22 cellular contexts compared by ENCODE assay signal in the genomic region with DNA sequence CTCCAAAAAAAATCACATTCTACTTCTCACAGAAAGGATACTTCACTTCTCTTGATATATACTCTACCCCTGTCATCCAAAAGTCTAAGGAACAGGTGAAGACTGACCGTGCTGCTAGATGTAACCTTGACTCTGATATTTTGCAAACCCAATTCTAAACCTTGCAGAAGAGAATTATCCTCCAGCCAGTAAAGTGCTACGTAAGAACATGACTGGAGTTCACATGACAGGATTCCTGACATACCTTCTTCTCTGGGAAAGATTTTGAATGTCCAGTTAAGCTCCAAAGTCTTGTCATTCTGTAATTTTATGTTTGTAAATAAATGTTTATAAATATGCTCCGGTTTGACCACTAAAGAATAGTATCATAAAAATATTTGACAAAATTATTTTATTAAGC. TPM values are rescaled to one million over a fixed set of nuclear protein-coding genes. Genes with fewer than 3 reads are reported as not detected.
DNase-seq lines count a peak whose midpoint lies in the region; ATAC-seq, FAIRE-seq and TF ChIP-seq lines count a peak whose summit lies in the region.
"Had no signal": no experiment of that assay in that cellular context is flagged by ENCODE, and none has a peak within 500 bp of the region (broad histone marks: within the 10 kb centered on the region; RNA-seq: fewer than 3 reads in every experiment).

No MANE protein-coding gene starts in this region.

- ATAC-seq in right cardiac atrium (no peak), upper lobe of right lung (peak; percentile 56)
- ATAC-seq: activated CD8-positive, alpha-beta T cell treated with anti-CD3 and anti-CD28 coated beads for 36 hours; activated naive CD4-positive, alpha-beta T cell treated with anti-CD3 and anti-CD28 coated beads, Interleukin-2, amount 50 U/mL, for 72 hours; activated T-cell treated with anti-CD3 and anti-CD28 coated beads, Interleukin-2, amount 50 U/mL, for 4 hours; sciatic nerve; WTC11 had no signal

- WGBS in right cardiac atrium, result 52% methylated on average over 3 of the region's 3 CpGs

- H3K4me3 ChIP-seq in cardiac muscle cell, result no peak overlapping the region
- H3K4me3 ChIP-seq in right cardiac atrium (ENCODE audit: low read length), result no peak overlapping the region
- no peak overlapping the region for H3K4me3 ChIP-seq in endothelial cell of umbilical vein (replicated peaks in 1 of 3; ENCODE audit: insufficient read depth in 1 of 3, low read depth in 1 of 3, low read length in 3 of 3)
- no peak overlapping the region for H3K4me3 ChIP-seq in kidney epithelial cell (ENCODE audit: low read depth, low read length)
- no peak overlapping the region for H3K4me3 ChIP-seq in upper lobe of right lung
- no peak overlapping the region for H3K4me3 ChIP-seq in WERI-Rb-1 (ENCODE audit: low read depth, low read length)
- H3K4me3 ChIP-seq: dorsolateral prefrontal cortex, stomach had no signal

- TF ChIP-seq CTCF in cardiac muscle cell (IDR thresholded peaks at IDR 0.05; ENCODE audit: low read depth, low read length), result no peak
- no peak for TF ChIP-seq CTCF in endothelial cell of umbilical vein (IDR thresholded peaks at IDR 0.05; ENCODE audit: extremely low read depth in 1 of 2, insufficient read depth in 1 of 2, low read depth in 1 of 2, low read length in 2 of 2)
- TF ChIP-seq CTCF in kidney epithelial cell (IDR thresholded peaks at IDR 0.05; ENCODE audit: insufficient read depth, low read length, poor library complexity, severe bottlenecking), result no peak
- TF ChIP-seq CTCF in upper lobe of right lung (IDR thresholded peaks at IDR 0.05), result no peak
- no peak for TF ChIP-seq CTCF in WERI-Rb-1 (IDR thresholded peaks at IDR 0.05; ENCODE audit: low read depth, low read length)

- dilution Hi-C loops in endothelial cell of umbilical vein (cut with MboI; ENCODE audit: extremely low pct_ligation_motif_present, low sequenced_read_pairs), result no loop called here

- H2AFZ ChIP-seq in endothelial cell of umbilical vein (ENCODE audit: low read depth, low read length), result no peak overlapping the region

- no peaks in the 10 kb centered on the region for H3K36me3 ChIP-seq in cardiac muscle cell
- H3K36me3 ChIP-seq in endothelial cell of umbilical vein (ENCODE audit: control insufficient read depth in 2 of 2, extremely low read depth in 1 of 2, insufficient read depth in 2 of 2, low read length in 2 of 2), result no peaks in the 10 kb centered on the region
- H3K36me3 ChIP-seq in kidney epithelial cell (ENCODE audit: control insufficient read depth, insufficient read depth, low read length), result no peaks in the 10 kb centered on the region
- no peaks in the 10 kb centered on the region for H3K36me3 ChIP-seq in upper lobe of right lung
- H3K36me3 ChIP-seq in WERI-Rb-1, result no peaks in the 10 kb centered on the region

- H3K27ac ChIP-seq in cardiac muscle cell, result peak overlapping the region; percentile 52
- no peak overlapping the region for H3K27ac ChIP-seq in right cardiac atrium (ENCODE audit: low read length)
- H3K27ac ChIP-seq in endothelial cell of umbilical vein (ENCODE audit: insufficient read depth, low read depth, low read length), result no peak overlapping the region
- H3K27ac ChIP-seq in upper lobe of right lung, result peak overlapping the region; percentile 71
- H3K27ac ChIP-seq in WERI-Rb-1, result no peak overlapping the region
- H3K27ac ChIP-seq: dorsolateral prefrontal cortex, stomach had no signal

- no peak overlapping the region for H3K4me2 ChIP-seq in endothelial cell of umbilical vein (ENCODE audit: insufficient read depth, low read length)

- DNase-seq in cardiac muscle cell (ENCODE audit: low read depth in 1 of 2, low spot score in 1 of 2), result peak; percentile 29 to 43
- no peak for DNase-seq in right cardiac atrium
- no peak for DNase-seq in endothelial cell of umbilical vein (ENCODE audit: low read depth, low spot score)
- peak; percentile 7 for DNase-seq in kidney epithelial cell (ENCODE audit: low read depth)
- no peak for DNase-seq in upper lobe of right lung
- DNase-seq in WERI-Rb-1, result no peak
- no peak for DNase-seq in stimulated activated naive CD4-positive, alpha-beta T cell treated with Interleukin-2 at 50 U/mL for 16 hours (lab: John Stamatoyannopoulos, UW)
- DNase-seq in stimulated activated CD4-positive, alpha-beta T cell treated with anti-CD3 and anti-CD28 coated beads, Interleukin-1b, Interleukin-23, amount 100 ng/mL, for 48 hours, result no peak
- DNase-seq: activated CD8-positive, alpha-beta T cell treated with anti-CD3 and anti-CD28 coated beads for 36 hours; activated T-cell treated with anti-CD3 and anti-CD28 coated beads, Interleukin-2, amount 50 U/mL, for 4 hours; CD4-positive, alpha-beta T cell; DND-41; dorsolateral prefrontal cortex; NCI-H1417 treated with DMSO at 0.1 percent for 48 hours; NCI-H748 treated with DMSO at 0.1 percent for 48 hours; occipital lobe; stimulated activated CD4-positive, alpha-beta T cell treated with anti-CD3 and anti-CD28 coated beads, Interleukin-2, amount 100 ng/mL, for 24 hours; stomach; T-helper 2 cell had no signal

- peaks cover 5% of the 10 kb centered on the region for H3K4me1 ChIP-seq in cardiac muscle cell (ENCODE audit: low read depth)
- peaks cover 1% of the 10 kb centered on the region for H3K4me1 ChIP-seq in right cardiac atrium (ENCODE audit: control insufficient read depth, insufficient read depth, low read length)
- H3K4me1 ChIP-seq in endothelial cell of umbilical vein (ENCODE audit: control insufficient read depth, extremely low read depth, insufficient read depth, low read length), result no peaks in the 10 kb centered on the region
- H3K4me1 ChIP-seq in upper lobe of right lung, result no peaks in the 10 kb centered on the region

- peak; percentile 43 for FAIRE-seq in endothelial cell of umbilical vein (lab: Jason Lieb, UNC)

- H3K79me2 ChIP-seq in endothelial cell of umbilical vein (ENCODE audit: control insufficient read depth, insufficient read depth, low read length), result no peaks in the 10 kb centered on the region

- TF ChIP-seq POLR2A in endothelial cell of umbilical vein (IDR thresholded peaks at IDR 0.05; ENCODE audit: low read depth, low read length), result no peak

- CTCF ChIA-PET in endothelial cell of umbilical vein (lab: Charles Lee), result interaction anchor here (1.6 kb wide), 1 partner anchor 34 kb away, joined by 4 read pairs; no protein-coding TSS in a partner anchor

- BruUV-seq in endothelial cell of umbilical vein (replicated peaks; lab: Mats Ljungman, UMichigan), result no TSS peak

- H3K9me3 ChIP-seq in cardiac muscle cell (ENCODE audit: low read depth) (no peaks in the 10 kb centered on the region), right cardiac atrium (ENCODE audit: control insufficient read depth, low read length) (no peaks in the 10 kb centered on the region), endothelial cell of umbilical vein (replicated peaks; ENCODE audit: control insufficient read depth, insufficient read depth, low read length) (no peaks in the 10 kb centered on the region), upper lobe of right lung (no peaks in the 10 kb centered on the region), WERI-Rb-1 (ENCODE audit: severe bottlenecking) (no peaks in the 10 kb centered on the region)
- H3K9me3 ChIP-seq: stomach had no signal

- intact Hi-C loops in right cardiac atrium (cut with DNase I), result no loop called here
- intact Hi-C loops in endothelial cell of umbilical vein (cut with micrococcal nuclease), result no loop called here
- intact Hi-C loops in upper lobe of right lung (cut with DNase I), result no loop called here

- H4K20me1 ChIP-seq in endothelial cell of umbilical vein (replicated peaks; ENCODE audit: control insufficient read depth, extremely low read depth, insufficient read depth, low read length), result no peaks in the 10 kb centered on the region

- H3K9ac ChIP-seq in endothelial cell of umbilical vein (replicated peaks; ENCODE audit: extremely low read depth, insufficient read depth, low read length), result no peak overlapping the region

- no peaks in the 10 kb centered on the region for H3K27me3 ChIP-seq in cardiac muscle cell
- no peaks in the 10 kb centered on the region for H3K27me3 ChIP-seq in right cardiac atrium (ENCODE audit: control insufficient read depth, insufficient read depth)
- no peaks in the 10 kb centered on the region for H3K27me3 ChIP-seq in endothelial cell of umbilical vein (ENCODE audit: control insufficient read depth in 2 of 2, insufficient read depth in 2 of 2, low read length in 2 of 2)
- H3K27me3 ChIP-seq in kidney epithelial cell (ENCODE audit: control insufficient read depth, insufficient read depth, low read length), result no peaks in the 10 kb centered on the region
- H3K27me3 ChIP-seq in upper lobe of right lung, result no peaks in the 10 kb centered on the region
- no peaks in the 10 kb centered on the region for H3K27me3 ChIP-seq in WERI-Rb-1 (ENCODE audit: insufficient read depth, low read depth, severe bottlenecking)
- H3K27me3 ChIP-seq: dorsolateral prefrontal cortex, stomach had no signal

- POLR2A ChIA-PET in endothelial cell of umbilical vein (lab: Charles Lee), result no interaction called here

- no peaks in the 10 kb centered on the region for H3K9me1 ChIP-seq in endothelial cell of umbilical vein (replicated peaks; ENCODE audit: control insufficient read depth, extremely low read depth, insufficient read depth, low read length)

TF ChIP-seq in endothelial cell of umbilical vein, 7 proteins besides CTCF, POLR2A, EP300 and RAD21 (continues in another document):
- no peak for TF ChIP-seq MYC (IDR thresholded peaks at IDR 0.05; ENCODE audit: low read depth, low read length)
- TF ChIP-seq MAX (IDR thresholded peaks at IDR 0.05; ENCODE audit: insufficient read depth, insufficient read length), result no peak
- no peak for TF ChIP-seq GATA2 (IDR thresholded peaks at IDR 0.05; ENCODE audit: insufficient read depth, insufficient read length, low read depth, low read length)
- no peak for TF ChIP-seq FOS (IDR thresholded peaks at IDR 0.05; ENCODE audit: borderline replicate concordance, insufficient read depth, low read length)
- TF ChIP-seq JUN (IDR thresholded peaks at IDR 0.05; ENCODE audit: borderline replicate concordance, insufficient read depth, insufficient read length, low read depth), result no peak

RNA-seq across cellular contexts. Expression of gene BTBD9, which starts 35.8 kb away (rescaled TPM):
- total RNA-seq in cardiac muscle cell (10.1 and 10.9 TPM in 2 replicates), right cardiac atrium (10 to 100 TPM; 23.5 to 24.6 (median 23.8) TPM), endothelial cell of umbilical vein (15.0 and 16.0 TPM in 2 replicates), kidney epithelial cell (7.3 and 10.5 TPM in 2 replicates), upper lobe of right lung (47.9 TPM)
- polyA plus RNA-seq in cardiac muscle cell (8.4 and 10.4 TPM in 2 replicates), right cardiac atrium (9.8 TPM), endothelial cell of umbilical vein (3.4 and 4.9 TPM in 2 replicates)
- 4.8 and 4.9 TPM in 2 replicates for polyA plus RNA-seq in endothelial cell of umbilical vein (2011; cell fraction: cytosol; rRNA removed)
- 11.8 and 12.4 TPM in 2 replicates for polyA plus RNA-seq in endothelial cell of umbilical vein (2011; cell fraction: nucleus; rRNA removed)
- 5.1 and 5.5 TPM in 2 replicates for polyA plus RNA-seq in endothelial cell of umbilical vein (2012)
- 35.1 and 45.7 TPM in 2 replicates for polyA minus RNA-seq in endothelial cell of umbilical vein
- polyA minus RNA-seq in endothelial cell of umbilical vein (2011; cell fraction: cytosol; rRNA and poly(A)+ RNA removed), result 2.2 TPM
- 79.2 and 109 TPM in 2 replicates for polyA minus RNA-seq in endothelial cell of umbilical vein (2011; cell fraction: nucleus; rRNA and poly(A)+ RNA removed)

Comparison
In these comparisons a context has a peak if more than half of its experiments do, and no peak if none do; other contexts are left out.
1. DNase-seq: peak in cardiac muscle cell (2 of 2) and kidney epithelial cell (single experiment); none in right cardiac atrium (0 of 3), endothelial cell of umbilical vein (single experiment), upper lobe of right lung (single experiment), WERI-Rb-1 (single experiment), stimulated activated naive CD4-positive, alpha-beta T cell treated with Interleukin-2 at 50 U/mL for 16 hours (single experiment) and stimulated activated CD4-positive, alpha-beta T cell treated with anti-CD3 and anti-CD28 coated beads, Interleukin-1b, Interleukin-23, amount 100 ng/mL, for 48 hours (single experiment).
2. H3K27ac ChIP-seq: peak in cardiac muscle cell (single experiment) and upper lobe of right lung (single experiment); none in right cardiac atrium (single experiment), endothelial cell of umbilical vein (single experiment) and WERI-Rb-1 (single experiment).